ENCODE assay signal across 14 cellular contexts in genomic region chr2:153873062-153874048, GRCh38. TPM values are rescaled to one million over a fixed set of nuclear protein-coding genes. Genes with fewer than 3 reads are reported as not detected.
DNase-seq lines count a peak whose midpoint lies in the region; ATAC-seq, FAIRE-seq and TF ChIP-seq lines count a peak whose summit lies in the region.
"Had no signal": no experiment of that assay in that cellular context is flagged by ENCODE, and none has a peak within 500 bp of the region (broad histone marks: within the 10 kb centered on the region; RNA-seq: fewer than 3 reads in every experiment).

No MANE protein-coding gene starts in this region.

- peaks cover 0 to 16% of the 10 kb centered on the region in 2 experiments; a peak in 1 of 4 replicates for H3K79me2 ChIP-seq in H1 (ENCODE audit: control insufficient read depth in 1 of 2, insufficient read depth in 2 of 2, low read length in 2 of 2)

- ATAC-seq in GM21528 (IDR thresholded peaks at IDR 0.05; ENCODE audit: low FRiP score, unreplicated experiment): no peak
- ATAC-seq in GM18867 (IDR thresholded peaks at IDR 0.05; ENCODE audit: unreplicated experiment): no peak
- no peak for ATAC-seq in GM18498 (IDR thresholded peaks at IDR 0.05; ENCODE audit: unreplicated experiment)

- H3K27ac ChIP-seq in H1 (ENCODE audit: low read depth, low read length): no peak overlapping the region
- no peak overlapping the region for H3K27ac ChIP-seq in neuronal stem cell (replicated peaks; ENCODE audit: low read length)
- H3K27ac ChIP-seq: vagina had no signal

- H2BK20ac ChIP-seq in H1 (ENCODE audit: low read length): no peak overlapping the region

- peaks cover 2% of the 10 kb centered on the region for H3K36me3 Mint-ChIP-seq in activated T-cell treated with anti-CD3 and anti-CD28 coated beads, Interleukin-2, amount 50 U/mL, for 24 hours (ENCODE audit: low read depth)
- H3K36me3 Mint-ChIP-seq: activated naive CD8-positive, alpha-beta T cell had no signal

- H3K4me2 ChIP-seq in H1 (ENCODE audit: insufficient read depth in 1 of 2, low read depth in 2 of 2, low read length in 2 of 2) (peak overlapping the region; percentile 97 to 98), neuronal stem cell (ENCODE audit: insufficient read depth, low read length, poor library complexity, severe bottlenecking) (peak overlapping the region; percentile 78)

- CTCF ChIA-PET in H1 (lab: Charles Lee; ENCODE audit: partially characterized antibody): interaction anchor here (0.6 to 1.5 kb wide), 7 partner anchors 17 to 992 kb away, joined by 3 to 4 read pairs (median 3); no protein-coding TSS in a partner anchor

- H3K4me1 ChIP-seq in H1 (replicated peaks in 1 of 4; ENCODE audit: control insufficient read depth in 3 of 4, insufficient read depth in 4 of 4, low read length in 3 of 4) (peaks cover 0 to 5% (median 1%) of the 10 kb centered on the region in 4 experiments; a peak in 2 of 7 replicates), neuronal stem cell (ENCODE audit: control insufficient read depth in 2 of 2, insufficient read depth in 1 of 2, low read depth in 1 of 2, low read length in 2 of 2) (peaks cover 0 to 4% of the 10 kb centered on the region in 2 donors)
- H3K4me1 ChIP-seq: vagina had no signal

- H3K56ac ChIP-seq in H1 (replicated peaks; ENCODE audit: insufficient read length, low read depth, low read length): no peak overlapping the region

- H3K4ac ChIP-seq in H1 (replicated peaks; ENCODE audit: insufficient read length, low read depth, low read length): peak overlapping the region; percentile 53
- H3K4ac ChIP-seq in neuronal stem cell (ENCODE audit: low read length): no peak overlapping the region

- TF ChIP-seq POLR2A in H1 (IDR thresholded peaks at IDR 0.05; ENCODE audit: control extremely low read depth in 1 of 2, low read depth in 2 of 2, low read length in 2 of 2): no peak

- no peak overlapping the region for H4K5ac ChIP-seq in H1 (ENCODE audit: insufficient read length, low read depth, low read length)

- H2AK5ac ChIP-seq in H1 (ENCODE audit: low read depth, low read length): no peak overlapping the region
- no peak overlapping the region for H2AK5ac ChIP-seq in neuronal stem cell (ENCODE audit: low read depth, low read length)

- H2BK15ac ChIP-seq in H1 (ENCODE audit: low read length) (no peak overlapping the region), neuronal stem cell (ENCODE audit: low read length) (no peak overlapping the region)

- H3K27me3 ChIP-seq in H1 (replicated peaks in 1 of 4; ENCODE audit: control insufficient read depth in 3 of 4, extremely low read depth in 1 of 4, insufficient read depth in 3 of 4, low read length in 3 of 4) (peaks cover 2 to 27% (median 21%) of the 10 kb centered on the region in 4 experiments), neuronal stem cell (ENCODE audit: control insufficient read depth in 3 of 3, insufficient read depth in 3 of 3, low read depth in 1 of 3, low read length in 3 of 3) (peaks cover 5 to 28% (median 7%) of the 10 kb centered on the region in 3 experiments)
- H3K27me3 ChIP-seq: vagina had no signal

- no peak overlapping the region for H3K4me3 Mint-ChIP-seq in activated T-cell treated with anti-CD3 and anti-CD28 coated beads, Interleukin-2, amount 50 U/mL, for 24 hours
- H3K4me3 Mint-ChIP-seq: activated naive CD8-positive, alpha-beta T cell had no signal

- peaks cover 3% of the 10 kb centered on the region for H3K4me1 Mint-ChIP-seq in activated T-cell treated with anti-CD3 and anti-CD28 coated beads, Interleukin-2, amount 50 U/mL, for 24 hours (ENCODE audit: low read depth)

- H3K23ac ChIP-seq in H1 (ENCODE audit: insufficient read length): no peak overlapping the region
- peak overlapping the region; percentile 32 for H3K23ac ChIP-seq in neuronal stem cell (ENCODE audit: low read depth, low read length, poor library complexity)

- H4K8ac ChIP-seq in H1 (ENCODE audit: extremely low read depth, insufficient read depth, low read length) (no peak overlapping the region), neuronal stem cell (ENCODE audit: low read depth, low read length) (no peak overlapping the region)

- no peak overlapping the region for H2BK120ac ChIP-seq in H1 (replicated peaks; ENCODE audit: low read depth, low read length)
- H2BK120ac ChIP-seq in neuronal stem cell (ENCODE audit: low read depth, low read length): no peak overlapping the region

- H3K36me3 ChIP-seq in H1 (ENCODE audit: control insufficient read depth in 2 of 4, insufficient read depth in 4 of 4, low read length in 3 of 4) (no peaks in the 10 kb centered on the region), neuronal stem cell (replicated peaks in 1 of 2; ENCODE audit: control insufficient read depth in 2 of 2, insufficient read depth in 2 of 2, low read length in 2 of 2) (no peaks in the 10 kb centered on the region)
- H3K36me3 ChIP-seq: vagina had no signal

- WGBS in H1 (ENCODE audit: extremely low coverage in 1 of 2, insufficient coverage in 1 of 2, insufficient read length in 1 of 2, insufficient replicate concordance in 2 of 2, low coverage in 1 of 2, low lambda C conversion rate in 2 of 2, missing lambda C conversion rate in 1 of 2), 2 experiments: 6% methylated on average over 36 of the region's 36 CpGs; no CpG with 5 or more reads in 1 of the 2 experiments
- WGBS in neuronal stem cell (ENCODE audit: extremely low coverage in 2 of 2, insufficient read length in 2 of 2, insufficient replicate concordance in 1 of 2), 2 donors: no CpG with 5 or more reads among the region's 36 CpGs

- H3K9ac ChIP-seq in H1 (replicated peaks in 1 of 4; ENCODE audit: extremely low read depth in 1 of 4, low read depth in 3 of 4, low read length in 3 of 4) (no peak overlapping the region), neuronal stem cell (ENCODE audit: low read depth, low read length, poor library complexity) (no peak overlapping the region)

- DNase-seq in G401 (ENCODE audit: low spot score) (peak; percentile 75), NCI-H2227 treated with DMSO at 0.1 percent for 48 hours (lab: John Stamatoyannopoulos, UW) (peak; percentile 36), H1 (ENCODE audit: low read depth in 1 of 2, low spot score in 2 of 2) (peak in 1 of 2 experiments; percentile 67), neuronal stem cell (ENCODE audit: low spot score) (no peak)
- DNase-seq in activated T-cell treated with anti-CD3 and anti-CD28 coated beads, Interleukin-2, amount 50 U/mL, for 24 hours: no peak
- DNase-seq: DND-41, erythroblast, NCI-H446 had no signal

- H4K91ac ChIP-seq in H1 (replicated peaks; ENCODE audit: insufficient read length, low read length): no peak overlapping the region
- no peak overlapping the region for H4K91ac ChIP-seq in neuronal stem cell (ENCODE audit: low read depth, low read length, poor library complexity)

- H3K9me3 ChIP-seq in H1 (ENCODE audit: insufficient read depth in 2 of 2, low read depth in 1 of 2, low read length in 1 of 2) (no peaks in the 10 kb centered on the region), neuronal stem cell (replicated peaks in 1 of 2; ENCODE audit: control insufficient read depth in 2 of 2, insufficient read depth in 1 of 2, low read depth in 1 of 2, low read length in 2 of 2) (no peaks in the 10 kb centered on the region)
- H3K9me3 ChIP-seq: vagina had no signal

- no peak overlapping the region for H3K14ac ChIP-seq in H1 (ENCODE audit: insufficient read length)
- H3K14ac ChIP-seq in neuronal stem cell (ENCODE audit: low read length): no peak overlapping the region

- H3K79me1 ChIP-seq in H1 (ENCODE audit: low read depth, low read length): no peaks in the 10 kb centered on the region
- H3K79me1 ChIP-seq in neuronal stem cell (ENCODE audit: low read depth, low read length): no peaks in the 10 kb centered on the region

- in situ Hi-C loops in G401 (cut with HindIII; ENCODE audit: low sequenced_read_pairs): no loop called here

- peaks cover 33% of the 10 kb centered on the region for H3K27me3 Mint-ChIP-seq in activated T-cell treated with anti-CD3 and anti-CD28 coated beads, Interleukin-2, amount 50 U/mL, for 24 hours

- H2BK5ac ChIP-seq in H1 (ENCODE audit: low read depth, low read length): no peak overlapping the region
- H2BK5ac ChIP-seq in neuronal stem cell (ENCODE audit: low read length): no peak overlapping the region

- peaks cover 3% of the 10 kb centered on the region for H3K9me3 Mint-ChIP-seq in activated T-cell treated with anti-CD3 and anti-CD28 coated beads, Interleukin-2, amount 50 U/mL, for 24 hours

- H3K23me2 ChIP-seq in H1 (ENCODE audit: low read depth, low read length): peaks cover 17% of the 10 kb centered on the region

- H3K18ac ChIP-seq in H1 (ENCODE audit: extremely low read depth, low read length): no peak overlapping the region; the same call in 1 of the 2 replicates
- H3K18ac ChIP-seq in neuronal stem cell (ENCODE audit: low read length): no peak overlapping the region

- no peak; a peak in 1 of 4 replicates for TF ChIP-seq RAD21 in H1 (IDR thresholded peaks at IDR 0.05 in 1 of 2, conservative IDR thresholded peaks at IDR 0.05 in 1 of 2; ENCODE audit: low read depth in 2 of 2, low read length in 2 of 2)

- no peak overlapping the region for H2AFZ ChIP-seq in H1 (ENCODE audit: low read length)
- peak overlapping the region; percentile 99 for H2AFZ ChIP-seq in neuronal stem cell (ENCODE audit: low read length)

- FAIRE-seq in H1 (lab: Jason Lieb, UNC): peak; percentile 73
- FAIRE-seq: GM19239 had no signal

- POLR2A ChIA-PET in H1 (lab: Charles Lee; ENCODE audit: partially characterized antibody): interaction anchor here (1.8 to 1.9 kb wide), 2 partner anchors 13 to 17 kb away, joined by 4 to 11 read pairs; no protein-coding TSS in a partner anchor

- TF ChIP-seq CTCF in H1 (IDR thresholded peaks at IDR 0.05; ENCODE audit: control extremely low read depth in 1 of 3, insufficient read depth in 1 of 3, low read depth in 1 of 3, low read length in 3 of 3): no peak

- no peak overlapping the region for H3K27ac Mint-ChIP-seq in activated T-cell treated with anti-CD3 and anti-CD28 coated beads, Interleukin-2, amount 50 U/mL, for 24 hours
- H3K27ac Mint-ChIP-seq: activated naive CD8-positive, alpha-beta T cell had no signal

- peaks cover 13 to 15% of the 10 kb centered on the region in 2 experiments for H4K20me1 ChIP-seq in H1 (replicated peaks in 1 of 2; ENCODE audit: control insufficient read depth in 1 of 2, insufficient read depth in 2 of 2, low read length in 2 of 2)

- H3K4me3 ChIP-seq in H1 (ENCODE audit: extremely low read depth in 1 of 4, insufficient read depth in 2 of 4, low read depth in 3 of 4, low read length in 4 of 4) (peak overlapping the region; percentile 56 to 80 (median 72); a peak in 7 of 8 replicates), neuronal stem cell (ENCODE audit: low read length in 2 of 2) (peak overlapping the region; percentile 59 to 62)

- no peak for TF ChIP-seq EP300 in H1 (IDR thresholded peaks at IDR 0.05; ENCODE audit: borderline replicate concordance in 1 of 2, low read depth in 2 of 2, low read length in 2 of 2)

- no peak overlapping the region for H2BK12ac ChIP-seq in H1 (ENCODE audit: low read depth, low read length)
- H2BK12ac ChIP-seq in neuronal stem cell (ENCODE audit: low read length): no peak overlapping the region

RNA-seq across cellular contexts. Expression of gene GALNT13, which starts 1.6 kb away (rescaled TPM):
- total RNA-seq in G401 (2014; rRNA removed; shearing (Covaris generic)): 10.5 and 22.8 TPM in 2 replicates
- 9.6 and 10.4 TPM in 2 replicates for total RNA-seq in H1 (2021; fragmentation: NEBNext Ultra II Directional; extraction: Animal tissue kit (Norgen Biotek cat#: 25700))
- 1.4 and 3.2 TPM in 2 replicates for polyA plus RNA-seq in H1 (2011; rRNA removed)
- 3.1 TPM for polyA plus RNA-seq in H1 (2011; cell fraction: cytosol; rRNA removed)
- 1.8 TPM for polyA plus RNA-seq in H1 (2011; cell fraction: nucleus; rRNA removed)
- 4.1 to 6.2 TPM (median 4.7 TPM) in 4 replicates for polyA plus RNA-seq in H1 (2012, experiment 1 of 2)
- 1.7 TPM for polyA plus RNA-seq in H1 (2012, experiment 2 of 2)
- 5.5 TPM for polyA plus RNA-seq in H1 (2013, experiment 1 of 2)
- 5.5 TPM for polyA plus RNA-seq in H1 (2013, experiment 2 of 2)
- 4.2 and 5.1 TPM in 2 replicates for polyA minus RNA-seq in H1 (2011; rRNA and poly(A)+ RNA removed)
- 3.7 TPM for polyA minus RNA-seq in H1 (2011; cell fraction: cytosol; rRNA and poly(A)+ RNA removed)
- 13.4 TPM for polyA minus RNA-seq in H1 (2011; cell fraction: nucleus; rRNA and poly(A)+ RNA removed)
- 1.7 TPM for polyA plus RNA-seq in neuronal stem cell (2013, experiment 1 of 2)
- polyA plus RNA-seq in neuronal stem cell (2013, experiment 2 of 2): 1.8 TPM

Comparison
In these comparisons a context has a peak if more than half of its experiments do, and no peak if none do; other contexts are left out.
1. DNase-seq: peak in G401 (single experiment) and NCI-H2227 treated with DMSO at 0.1 percent for 48 hours (single experiment); none in neuronal stem cell (single experiment) and activated T-cell treated with anti-CD3 and anti-CD28 coated beads, Interleukin-2, amount 50 U/mL, for 24 hours (single experiment).